ENCODE assay signal across 21 cellular contexts in genomic region chr10:105718207-105718995, GRCh38.
DNase-seq lines count a peak whose midpoint lies in the region; ATAC-seq and TF ChIP-seq lines count a peak whose summit lies in the region.
"Had no signal": no experiment of that assay in that cellular context is flagged by ENCODE, and none has a peak within 500 bp of the region (broad histone marks: within the 10 kb centered on the region; RNA-seq: fewer than 3 reads in every experiment).

No MANE protein-coding gene starts in this region.

- peak; percentile 40 for ATAC-seq in GM18867 (IDR thresholded peaks at IDR 0.05; ENCODE audit: unreplicated experiment)
- peak; percentile 45 for ATAC-seq in left colon
- no peak for ATAC-seq in HG02763 (IDR thresholded peaks at IDR 0.05; ENCODE audit: unreplicated experiment)
- ATAC-seq in omental fat pad (ENCODE audit: low FRiP score): no peak
- ATAC-seq: T-helper 17 cell had no signal

- intact Hi-C loops in left colon (cut with DNase I, micrococcal nuclease): no loop called here

- H3K27me3 ChIP-seq in MM.1S (replicated peaks; ENCODE audit: insufficient read depth, low read length): no peaks in the 10 kb centered on the region
- H3K27me3 ChIP-seq: SJSA1 had no signal

- no peaks in the 10 kb centered on the region for H3K9me2 ChIP-seq in MM.1S (replicated peaks; ENCODE audit: insufficient read depth, low read length)

- no peaks in the 10 kb centered on the region for H3K4me1 ChIP-seq in MM.1S (ENCODE audit: low read length)
- H3K4me1 ChIP-seq: SJSA1 had no signal

- no peaks in the 10 kb centered on the region for H3K9me3 ChIP-seq in MM.1S (replicated peaks; ENCODE audit: insufficient read depth, low read length)
- H3K9me3 ChIP-seq: SJSA1 had no signal

- TF ChIP-seq CTCF in MM.1S (IDR thresholded peaks at IDR 0.05; ENCODE audit: low read length) (no peak), omental fat pad (IDR thresholded peaks at IDR 0.05) (no peak)

- no peak overlapping the region for H3K9ac ChIP-seq in MM.1S (ENCODE audit: low read length)

- H3F3A ChIP-seq in MM.1S (ENCODE audit: insufficient read depth, low read length): no peaks in the 10 kb centered on the region

- H3K4me3 ChIP-seq in MM.1S (ENCODE audit: low read length): no peak overlapping the region
- H3K4me3 ChIP-seq: SJSA1 had no signal

- no peak overlapping the region for H3K4me2 ChIP-seq in MM.1S (ENCODE audit: low read depth, low read length)

- H2AFZ ChIP-seq in MM.1S (ENCODE audit: low read length): no peak overlapping the region

- no peaks in the 10 kb centered on the region for H3K36me3 ChIP-seq in MM.1S (replicated peaks; ENCODE audit: insufficient read depth, low read length)
- H3K36me3 ChIP-seq: SJSA1 had no signal

- no peaks in the 10 kb centered on the region for H4K20me1 ChIP-seq in MM.1S (ENCODE audit: insufficient read depth, low read length)

- DNase-seq in MM.1S (peak; percentile 14), NOMO-1 treated with dmso at 0.1 percent for 144 hours (lab: John Stamatoyannopoulos, UW; ENCODE audit: unreplicated experiment) (peak; percentile 24), left colon (no peak), omental fat pad (ENCODE audit: low spot score) (no peak), AG08396 (ENCODE audit: low spot score) (no peak), DMS53 (lab: John Stamatoyannopoulos, UW) (no peak)
- DNase-seq: CD4-positive, alpha-beta T cell; DMS153; GF-D8; GOT3; KG1; NCI-H1092; NCI-H146; NCI-H2029 treated with DMSO at 0.1 percent for 48 hours; NCI-H2171 treated with DMSO at 0.1 percent for 48 hours; NCI-H446; NCI-H69; T-helper 17 cell had no signal

- H3K27ac ChIP-seq in MM.1S (ENCODE audit: low read length): no peak overlapping the region
- H3K27ac ChIP-seq: SJSA1 had no signal

- H3K79me2 ChIP-seq in MM.1S (ENCODE audit: low read length): no peaks in the 10 kb centered on the region

Comparison
In these comparisons a context has a peak if more than half of its experiments do, and no peak if none do; other contexts are left out.
1. ATAC-seq: peak in GM18867 (single experiment) and left colon (single experiment); none in HG02763 (single experiment) and omental fat pad (single experiment).
2. DNase-seq: peak in MM.1S (single experiment) and NOMO-1 treated with dmso at 0.1 percent for 144 hours (single experiment); none in left colon (0 of 2), omental fat pad (single experiment), AG08396 (single experiment) and DMS53 (single experiment).